8 cellular contexts compared by ENCODE assay signal in genomic region chr7:158695726-158696452, GRCh38. TPM values are rescaled to one million over a fixed set of nuclear protein-coding genes. Genes with fewer than 3 reads are reported as not detected.
DNase-seq lines count a peak whose midpoint lies in the region; ATAC-seq, FAIRE-seq and TF ChIP-seq lines count a peak whose summit lies in the region.

No MANE protein-coding gene starts in this region.

- H3K4me3 Mint-ChIP-seq in brain, result no peak overlapping the region

- H3K36me3 Mint-ChIP-seq in brain, result peaks cover 17% of the 10 kb centered on the region

- H3K27me3 Mint-ChIP-seq in brain, result no peaks in the 10 kb centered on the region

- H3K27ac Mint-ChIP-seq in brain, result peak overlapping the region in 2 of 5 experiments; percentile 20 to 76

- peaks cover 3% of the 10 kb centered on the region for H3K4me1 Mint-ChIP-seq in brain

- no peak for FAIRE-seq in RCC 7860 (lab: Jason Lieb, UNC)

- ATAC-seq in GM18868 (IDR thresholded peaks at IDR 0.05; ENCODE audit: unreplicated experiment) (peak; percentile 95), HG03175 (IDR thresholded peaks at IDR 0.05; ENCODE audit: unreplicated experiment) (peak; percentile 85)

- TF ChIP-seq CTCF in brain (conservative IDR thresholded peaks at IDR 0.05), result peak; percentile 39 to 43

- in situ Hi-C loops in SK-MEL-5 (cut with HindIII; ENCODE audit: low pct_unique_long_range_greater_than_20kb, low sequenced_read_pairs), result no loop called here

- no peaks in the 10 kb centered on the region for H3K9me3 Mint-ChIP-seq in brain

- DNase-seq in COLO668 (lab: John Stamatoyannopoulos, UW; ENCODE audit: unreplicated experiment), result peak; percentile 11
- peak; percentile 94 for DNase-seq in SK-MEL-5 (ENCODE audit: low read depth, low spot score)
- DNase-seq in iPS-NIHi11 (ENCODE audit: low spot score), result peak; percentile 19
- peak; percentile 24 for DNase-seq in stimulated activated CD8-positive, alpha-beta memory T cell treated with anti-CD3 and anti-CD28 coated beads, Interleukin-12 subunit alpha, Interleukin-12 subunit beta, amount 100 ng/mL, for 4 hours (ENCODE audit: low read depth)
- no peak for DNase-seq in RCC 7860 (ENCODE audit: low spot score)

RNA-seq across cellular contexts. Expression of gene NCAPG2, which starts 8.7 kb away (rescaled TPM):
- total RNA-seq in SK-MEL-5 (2014; rRNA removed; shearing (Covaris generic)), result 27.5 and 28.6 TPM in 2 replicates
- polyA plus RNA-seq in SK-MEL-5 (2015; cell fraction: cytosol; rRNA removed), result 41.1 and 51.0 TPM in 2 replicates
- 59.4 and 68.6 TPM in 2 replicates for polyA plus RNA-seq in SK-MEL-5 (2015; cell fraction: nucleus; rRNA removed)
- 34.1 TPM for polyA plus RNA-seq in brain (ENCODE audit: insufficient read depth, low read depth, low replicate concordance)
